In the genomic region with DNA sequence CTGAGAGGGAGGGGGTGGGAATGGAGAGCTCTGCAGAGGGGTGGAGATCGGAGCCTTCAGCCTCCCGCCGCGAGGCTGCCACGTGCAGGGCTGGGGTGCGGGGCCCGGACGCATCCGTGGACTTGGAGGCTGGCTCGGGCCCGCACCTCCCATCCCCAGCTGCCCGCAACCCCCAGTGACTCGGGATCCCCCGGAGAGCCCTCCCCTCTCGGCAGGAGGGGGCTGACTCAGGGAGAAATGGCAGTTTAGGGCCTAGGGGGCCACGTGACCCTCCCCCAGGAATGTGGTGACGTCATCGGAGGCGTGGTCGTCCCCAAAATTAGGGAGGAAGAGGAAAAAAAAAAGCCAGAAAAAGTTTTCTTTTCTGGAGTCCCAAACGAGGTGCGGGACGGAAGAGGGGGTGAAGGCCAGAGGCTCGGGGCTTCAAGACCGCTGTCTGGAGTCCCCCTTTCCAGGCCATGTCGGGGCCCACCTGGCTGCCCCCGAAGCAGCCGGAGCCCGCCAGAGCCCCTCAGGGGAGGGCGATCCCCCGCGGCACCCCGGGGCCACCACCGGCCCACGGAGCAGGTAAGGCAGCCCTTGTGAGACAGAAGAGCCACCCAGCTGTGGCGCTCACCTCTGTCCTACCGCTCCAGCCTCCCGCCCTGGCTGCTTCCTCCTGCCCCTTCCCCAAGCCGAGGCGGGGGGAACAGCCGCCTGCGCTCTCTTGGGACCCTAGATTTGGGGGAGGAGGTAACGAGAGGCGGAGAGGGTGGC, we compare ENCODE assay signal across 7 cellular contexts. TPM values are rescaled to one million over a fixed set of nuclear protein-coding genes. Genes with fewer than 3 reads are reported as not detected.
DNase-seq lines count a peak whose midpoint lies in the region; ATAC-seq and TF ChIP-seq lines count a peak whose summit lies in the region.

A gene with protein sequence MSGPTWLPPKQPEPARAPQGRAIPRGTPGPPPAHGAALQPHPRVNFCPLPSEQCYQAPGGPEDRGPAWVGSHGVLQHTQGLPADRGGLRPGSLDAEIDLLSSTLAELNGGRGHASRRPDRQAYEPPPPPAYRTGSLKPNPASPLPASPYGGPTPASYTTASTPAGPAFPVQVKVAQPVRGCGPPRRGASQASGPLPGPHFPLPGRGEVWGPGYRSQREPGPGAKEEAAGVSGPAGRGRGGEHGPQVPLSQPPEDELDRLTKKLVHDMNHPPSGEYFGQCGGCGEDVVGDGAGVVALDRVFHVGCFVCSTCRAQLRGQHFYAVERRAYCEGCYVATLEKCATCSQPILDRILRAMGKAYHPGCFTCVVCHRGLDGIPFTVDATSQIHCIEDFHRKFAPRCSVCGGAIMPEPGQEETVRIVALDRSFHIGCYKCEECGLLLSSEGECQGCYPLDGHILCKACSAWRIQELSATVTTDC (plus strand): TSS at position 348 of the 756 bp plus-strand sequence. CDS start 111 bp downstream, at position 459.

- H3K4me3 ChIP-seq in endodermal cell (ENCODE audit: low read length) = peak within 1 kb of the TSS; percentile 92

- no peaks in the 10 kb centered on the region for H3K9me3 Mint-ChIP-seq in activated CD4-positive, alpha-beta memory T cell treated with anti-CD3 and anti-CD28 coated beads, Interleukin-2, amount 10 ng/mL, durations not matched to agents 7 days and 5 days
- H3K9me3 Mint-ChIP-seq in endodermal cell (no peaks in the 10 kb centered on the region), memory B cell (no peaks in the 10 kb centered on the region)

- peak within 1 kb of the TSS; percentile 90 for H3K27ac Mint-ChIP-seq in activated CD4-positive, alpha-beta memory T cell treated with anti-CD3 and anti-CD28 coated beads, Interleukin-2, amount 10 ng/mL, durations not matched to agents 7 days and 5 days
- H3K27ac Mint-ChIP-seq in endodermal cell = peak within 1 kb of the TSS; percentile 99
- peak within 1 kb of the TSS; percentile 88 for H3K27ac Mint-ChIP-seq in memory B cell

- CTCF ChIA-PET in activated CD4-positive, alpha-beta memory T cell treated with anti-CD3 and anti-CD28 coated beads, Interleukin-2, amount 10 ng/mL, durations not matched to agents 7 days and 5 days (lab: Charles Lee) = no interaction called here

- H3K36me3 ChIP-seq in endodermal cell (ENCODE audit: control insufficient read depth, insufficient read depth, low read length) = peaks cover 30% of the 10 kb centered on the region

- DNase-seq in Kasumi-1 (lab: John Stamatoyannopoulos, UW) = peak; percentile 18 to 42
- peak; percentile 60 for DNase-seq in activated CD4-positive, alpha-beta memory T cell treated with anti-CD3 and anti-CD28 coated beads, Interleukin-2, amount 10 ng/mL, durations not matched to agents 7 days and 5 days
- peak; percentile 95 for DNase-seq in endodermal cell
- no peak for DNase-seq in memory B cell (ENCODE audit: low spot score in 2 of 2)
- peak; percentile 37 to 58 for DNase-seq in stimulated activated CD8-positive, alpha-beta memory T cell treated with anti-CD3 and anti-CD28 coated beads, Interleukin-15, amount 100 ng/mL, for 4 hours (ENCODE audit: low read depth in 2 of 2)
- no peak for DNase-seq in NCI-H2029 treated with DMSO at 0.1 percent for 48 hours (lab: John Stamatoyannopoulos, UW)

- peaks cover 31% of the 10 kb centered on the region for H3K36me3 Mint-ChIP-seq in activated CD4-positive, alpha-beta memory T cell treated with anti-CD3 and anti-CD28 coated beads, Interleukin-2, amount 10 ng/mL, durations not matched to agents 7 days and 5 days (ENCODE audit: low read depth)
- H3K36me3 Mint-ChIP-seq in endodermal cell (ENCODE audit: low read depth) = peaks cover 45% of the 10 kb centered on the region
- H3K36me3 Mint-ChIP-seq in memory B cell = peaks cover 15% of the 10 kb centered on the region

- H3K27me3 ChIP-seq in endodermal cell (ENCODE audit: control insufficient read depth, insufficient read depth, low read length, poor library complexity, severe bottlenecking) = no peaks in the 10 kb centered on the region

- TF ChIP-seq CTCF in endodermal cell (conservative IDR thresholded peaks at IDR 0.05) = no peak

- POLR2A ChIA-PET in activated CD4-positive, alpha-beta memory T cell treated with anti-CD3 and anti-CD28 coated beads, Interleukin-2, amount 10 ng/mL, durations not matched to agents 7 days and 5 days (lab: Charles Lee) = interaction anchor here (1.6 kb wide), 1 partner anchor 8 kb away, joined by 8 read pairs; the partner anchor contains the start of gene SRRT

- ATAC-seq in memory B cell (ENCODE audit: low read depth) = peak; percentile 56

- H3K4me3 Mint-ChIP-seq in activated CD4-positive, alpha-beta memory T cell treated with anti-CD3 and anti-CD28 coated beads, Interleukin-2, amount 10 ng/mL, durations not matched to agents 7 days and 5 days = peak within 1 kb of the TSS; percentile 89
- H3K4me3 Mint-ChIP-seq in endodermal cell = peak within 1 kb of the TSS; percentile 88
- peak within 1 kb of the TSS; percentile 90 for H3K4me3 Mint-ChIP-seq in memory B cell

- H3K4me1 Mint-ChIP-seq in activated CD4-positive, alpha-beta memory T cell treated with anti-CD3 and anti-CD28 coated beads, Interleukin-2, amount 10 ng/mL, durations not matched to agents 7 days and 5 days = peaks cover 24% of the 10 kb centered on the region
- H3K4me1 Mint-ChIP-seq in endodermal cell = peaks cover 13% of the 10 kb centered on the region
- H3K4me1 Mint-ChIP-seq in memory B cell = peaks cover 8% of the 10 kb centered on the region

- peak within 1 kb of the TSS; percentile 82 for H3K27ac ChIP-seq in endodermal cell (ENCODE audit: low read depth, low read length)

- H3K9ac ChIP-seq in endodermal cell (ENCODE audit: extremely low read depth, low read length, poor library complexity, severe bottlenecking) = peak within 1 kb of the TSS; percentile 100

- peak; percentile 48 for TF ChIP-seq POLR2A in GM18526 (IDR thresholded peaks at IDR 0.05; ENCODE audit: extremely low read depth, insufficient read length)

- peaks cover 5% of the 10 kb centered on the region for H3K4me1 ChIP-seq in endodermal cell (ENCODE audit: control insufficient read depth, insufficient read depth, low read length)

- H3K27me3 Mint-ChIP-seq in activated CD4-positive, alpha-beta memory T cell treated with anti-CD3 and anti-CD28 coated beads, Interleukin-2, amount 10 ng/mL, durations not matched to agents 7 days and 5 days = no peaks in the 10 kb centered on the region
- H3K27me3 Mint-ChIP-seq in endodermal cell (ENCODE audit: insufficient read depth) (no peaks in the 10 kb centered on the region), memory B cell (no peaks in the 10 kb centered on the region)

- 1% methylated on average over 11 to 41 of the region's 44 CpGs for WGBS in endodermal cell (ENCODE audit: insufficient coverage in 1 of 2, insufficient read length in 1 of 2), 2 experiments

- H3K9me3 ChIP-seq in endodermal cell (ENCODE audit: control insufficient read depth, low read length) = no peaks in the 10 kb centered on the region

RNA-seq across cellular contexts. Expression of the gene that starts here (rescaled TPM):
- total RNA-seq in activated CD4-positive, alpha-beta memory T cell treated with anti-CD3 and anti-CD28 coated beads, Interleukin-2, amount 10 ng/mL, durations not matched to agents 7 days and 5 days = 10 to 100 TPM; 28.9 to 30.1 TPM
- 100 to 1,000 TPM; 107 to 114 TPM for total RNA-seq in endodermal cell
- polyA plus RNA-seq in endodermal cell (2013, experiment 1 of 2) = 56.2 TPM
- 56.4 TPM for polyA plus RNA-seq in endodermal cell (2013, experiment 2 of 2)

Comparison
In these comparisons a context has a peak if more than half of its experiments do, and no peak if none do; other contexts are left out.
1. DNase-seq: peak in Kasumi-1 (2 of 2), activated CD4-positive, alpha-beta memory T cell treated with anti-CD3 and anti-CD28 coated beads, Interleukin-2, amount 10 ng/mL, durations not matched to agents 7 days and 5 days (single experiment), endodermal cell (single experiment) and stimulated activated CD8-positive, alpha-beta memory T cell treated with anti-CD3 and anti-CD28 coated beads, Interleukin-15, amount 100 ng/mL, for 4 hours (2 of 2); none in memory B cell (0 of 2) and NCI-H2029 treated with DMSO at 0.1 percent for 48 hours (single experiment).
2. Peak in every context shown above with its lines, with median percentiles within 50 percentile points of each other: H3K27ac Mint-ChIP-seq and H3K4me3 Mint-ChIP-seq.